In the genomic region with DNA sequence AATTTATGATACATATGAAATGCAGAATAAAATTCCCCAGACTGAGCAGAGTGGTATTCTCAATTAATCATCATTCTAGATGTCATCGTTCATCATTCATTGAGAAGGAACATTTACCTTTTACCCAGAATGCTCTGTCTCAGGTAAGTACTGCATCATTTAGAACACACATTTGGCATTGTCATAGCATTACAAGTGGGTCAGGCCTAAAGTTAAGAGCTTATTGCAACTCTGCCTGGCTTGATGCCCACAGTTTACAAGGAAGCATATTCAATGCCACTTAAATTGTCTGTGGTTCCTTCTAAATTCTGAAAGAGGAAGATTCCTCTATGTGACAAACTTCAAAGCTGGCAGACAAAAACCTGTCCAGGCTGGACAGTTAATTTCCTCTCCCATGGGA, we compare ENCODE assay signal across 12 cellular contexts.
DNase-seq lines count a peak whose midpoint lies in the region; FAIRE-seq and TF ChIP-seq lines count a peak whose summit lies in the region.
"Had no signal": no experiment of that assay in that cellular context is flagged by ENCODE, and none has a peak within 500 bp of the region (broad histone marks: within the 10 kb centered on the region; RNA-seq: fewer than 3 reads in every experiment).

No MANE protein-coding gene starts in this region.

- no peak for FAIRE-seq in kidney (lab: Jason Lieb, UNC)

- H3K27me3 ChIP-seq in BLaER1 treated with 17β-estradiol and CSF1 and Interleukin-3, amounts not matched to agents 10 nM and 100 nM: no peaks in the 10 kb centered on the region
- H3K27me3 ChIP-seq: SJSA1 had no signal

- peaks cover 45% of the 10 kb centered on the region for H3K4me1 Mint-ChIP-seq in activated T-helper 2 cell treated with anti-CD3 and anti-CD28 coated beads, Interferon-gamma antibody, Interleukin-2, Interleukin-4, amounts not matched to agents 10 μg/mL and 5 μg/mL and 100 μg/mL, durations not matched to agents 14 hours and 24 hours and 36 hours (ENCODE audit: low read depth)

- peaks cover 30 to 65% (median 50%) of the 10 kb centered on the region in 10 experiments for H3K4me1 ChIP-seq in BLaER1 treated with 17β-estradiol and CSF1 and Interleukin-3, amounts not matched to agents 10 nM and 100 nM
- H3K4me1 ChIP-seq in kidney (ENCODE audit: control insufficient read depth in 1 of 2, insufficient read depth in 1 of 2, low read depth in 1 of 2, low read length in 2 of 2): peaks cover 0 to 4% of the 10 kb centered on the region in 2 donors

- no peak overlapping the region for H3K4me3 ChIP-seq in BLaER1 treated with 17β-estradiol and CSF1 and Interleukin-3, amounts not matched to agents 10 nM and 100 nM
- no peak overlapping the region for H3K4me3 ChIP-seq in kidney (ENCODE audit: low read length in 2 of 2)
- H3K4me3 ChIP-seq: SJSA1 had no signal

- H3K9ac ChIP-seq in BLaER1 treated with 17β-estradiol and CSF1 and Interleukin-3, amounts not matched to agents 10 nM and 100 nM: no peak overlapping the region
- no peak overlapping the region for H3K9ac ChIP-seq in kidney (ENCODE audit: low read length in 2 of 2)

- DNase-seq in NCI-H1436 treated with DMSO at 0.1 percent for 48 hours (lab: John Stamatoyannopoulos, UW) (peak; percentile 39), NCI-H1436 (lab: John Stamatoyannopoulos, UW) (no peak), medulla oblongata (ENCODE audit: extremely low spot score) (peak; percentile 42), kidney (no peak), middle frontal gyrus (ENCODE audit: extremely low spot score, low spot score) (no peak), HT-29 (ENCODE audit: low spot score) (no peak)
- no peak for DNase-seq in activated T-helper 2 cell treated with anti-CD3 and anti-CD28 coated beads, Interferon-gamma antibody, Interleukin-2, Interleukin-4, amounts not matched to agents 10 μg/mL and 5 μg/mL and 100 μg/mL, durations not matched to agents 14 hours and 24 hours and 36 hours (ENCODE audit: low spot score)
- DNase-seq: NCI-H187 treated with DMSO at 0.1 percent for 48 hours, nephron progenitor cell had no signal

- intact Hi-C loops in activated T-helper 2 cell treated with anti-CD3 and anti-CD28 coated beads, Interferon-gamma antibody, Interleukin-2, Interleukin-4, amounts not matched to agents 10 μg/mL and 5 μg/mL and 100 μg/mL, durations not matched to agents 14 hours and 24 hours and 36 hours (cut with micrococcal nuclease): no loop called here
- intact Hi-C loops in kidney (cut with DNase I): no loop called here

- H3K9me3 ChIP-seq in BLaER1 treated with 17β-estradiol and CSF1 and Interleukin-3, amounts not matched to agents 10 nM and 100 nM (replicated peaks in 1 of 11): no peaks in the 10 kb centered on the region; a peak in 1 of 22 replicates
- H3K9me3 ChIP-seq in kidney (ENCODE audit: control insufficient read depth in 1 of 2, low read length in 2 of 2): no peaks in the 10 kb centered on the region
- H3K9me3 ChIP-seq: SJSA1 had no signal

- peaks cover 0 to 75% (median 0%) of the 10 kb centered on the region in 11 experiments; a peak in 8 of 22 replicates for H4K20me1 ChIP-seq in BLaER1 treated with 17β-estradiol and CSF1 and Interleukin-3, amounts not matched to agents 10 nM and 100 nM

- no peak for TF ChIP-seq CTCF in kidney (IDR thresholded peaks at IDR 0.05; ENCODE audit: borderline replicate concordance, extremely low read depth, insufficient read depth)

- H3K36me3 ChIP-seq in BLaER1 treated with 17β-estradiol and CSF1 and Interleukin-3, amounts not matched to agents 10 nM and 100 nM: peaks cover 8 to 59% (median 22%) of the 10 kb centered on the region in 11 experiments; a peak in 21 of 22 replicates
- H3K36me3 ChIP-seq in kidney (ENCODE audit: control insufficient read depth in 1 of 2, insufficient read depth in 2 of 2, low read length in 2 of 2): no peaks in the 10 kb centered on the region
- H3K36me3 ChIP-seq: SJSA1 had no signal

- H3K4me2 ChIP-seq in BLaER1 treated with 17β-estradiol and CSF1 and Interleukin-3, amounts not matched to agents 10 nM and 100 nM: peak overlapping the region in 10 of 11 experiments; percentile 1 to 64 (median 47); a peak in 17 of 22 replicates

- peak overlapping the region; percentile 5 for H3K27ac Mint-ChIP-seq in activated T-helper 2 cell treated with anti-CD3 and anti-CD28 coated beads, Interferon-gamma antibody, Interleukin-2, Interleukin-4, amounts not matched to agents 10 μg/mL and 5 μg/mL and 100 μg/mL, durations not matched to agents 14 hours and 24 hours and 36 hours
- H3K27ac Mint-ChIP-seq: nephron progenitor cell had no signal

- H3K9me3 Mint-ChIP-seq in activated T-helper 2 cell treated with anti-CD3 and anti-CD28 coated beads, Interferon-gamma antibody, Interleukin-2, Interleukin-4, amounts not matched to agents 10 μg/mL and 5 μg/mL and 100 μg/mL, durations not matched to agents 14 hours and 24 hours and 36 hours: no peaks in the 10 kb centered on the region
- H3K9me3 Mint-ChIP-seq: IgD-negative memory B cell, nephron progenitor cell had no signal

- no peak overlapping the region for H3K27ac ChIP-seq in BLaER1 treated with 17β-estradiol and CSF1 and Interleukin-3, amounts not matched to agents 10 nM and 100 nM
- no peak overlapping the region for H3K27ac ChIP-seq in kidney (ENCODE audit: low read depth in 2 of 2, low read length in 2 of 2)
- H3K27ac ChIP-seq: SJSA1 had no signal

- no peak overlapping the region for H3K4me3 Mint-ChIP-seq in activated T-helper 2 cell treated with anti-CD3 and anti-CD28 coated beads, Interferon-gamma antibody, Interleukin-2, Interleukin-4, amounts not matched to agents 10 μg/mL and 5 μg/mL and 100 μg/mL, durations not matched to agents 14 hours and 24 hours and 36 hours (ENCODE audit: low read depth)
- H3K4me3 Mint-ChIP-seq: nephron progenitor cell had no signal

- H3K27me3 Mint-ChIP-seq in activated T-helper 2 cell treated with anti-CD3 and anti-CD28 coated beads, Interferon-gamma antibody, Interleukin-2, Interleukin-4, amounts not matched to agents 10 μg/mL and 5 μg/mL and 100 μg/mL, durations not matched to agents 14 hours and 24 hours and 36 hours (ENCODE audit: low read depth): no peaks in the 10 kb centered on the region
- H3K27me3 Mint-ChIP-seq: IgD-negative memory B cell had no signal

- H3K36me3 Mint-ChIP-seq in activated T-helper 2 cell treated with anti-CD3 and anti-CD28 coated beads, Interferon-gamma antibody, Interleukin-2, Interleukin-4, amounts not matched to agents 10 μg/mL and 5 μg/mL and 100 μg/mL, durations not matched to agents 14 hours and 24 hours and 36 hours (ENCODE audit: low read depth): peaks cover 53% of the 10 kb centered on the region

Comparison
In these comparisons a context has a peak if more than half of its experiments do, and no peak if none do; other contexts are left out.
1. DNase-seq: peak in NCI-H1436 treated with DMSO at 0.1 percent for 48 hours (single experiment) and medulla oblongata (single experiment); none in NCI-H1436 (single experiment), activated T-helper 2 cell treated with anti-CD3 and anti-CD28 coated beads, Interferon-gamma antibody, Interleukin-2, Interleukin-4, amounts not matched to agents 10 μg/mL and 5 μg/mL and 100 μg/mL, durations not matched to agents 14 hours and 24 hours and 36 hours (single experiment), kidney (single experiment), middle frontal gyrus (single experiment) and HT-29 (single experiment).